18 cellular contexts compared by ENCODE assay signal in genomic region chr12:116213885-116214527, GRCh38.
DNase-seq lines count a peak whose midpoint lies in the region; ATAC-seq and TF ChIP-seq lines count a peak whose summit lies in the region.
"Had no signal": no experiment of that assay in that cellular context is flagged by ENCODE, and none has a peak within 500 bp of the region (broad histone marks: within the 10 kb centered on the region; RNA-seq: fewer than 3 reads in every experiment).

No MANE protein-coding gene starts in this region.

- H3K4me2 ChIP-seq in mesenchymal stem cell (ENCODE audit: low read length, poor library complexity, severe bottlenecking): no peak overlapping the region
- H3K4me2 ChIP-seq: BLaER1 treated with 17β-estradiol and CSF1 and Interleukin-3, amounts not matched to agents 10 nM and 100 nM had no signal

- no peak overlapping the region for H4K8ac ChIP-seq in mesenchymal stem cell (ENCODE audit: low read length)

- no peak overlapping the region for H3K4me3 Mint-ChIP-seq in activated naive CD4-positive, alpha-beta T cell treated with anti-CD3 and anti-CD28 coated beads, Interleukin-2, amount 50 U/mL, for 24 hours
- H3K4me3 Mint-ChIP-seq in WTC11: no peak overlapping the region
- H3K4me3 Mint-ChIP-seq: CD8-positive, alpha-beta memory T cell had no signal

- H2BK5ac ChIP-seq in mesenchymal stem cell (ENCODE audit: low read depth, low read length, poor library complexity, severe bottlenecking): no peak overlapping the region

- H4K91ac ChIP-seq in mesenchymal stem cell (ENCODE audit: low read length): no peak overlapping the region

- H3K27ac Mint-ChIP-seq in activated naive CD4-positive, alpha-beta T cell treated with anti-CD3 and anti-CD28 coated beads, Interleukin-2, amount 50 U/mL, for 24 hours: peak overlapping the region; percentile 13
- 0 out of 2 replicates have a peak overlapping the region, but pooled peaks have one; percentile 45 for H3K27ac Mint-ChIP-seq in WTC11

- peak overlapping the region; percentile 19 for H3K9ac ChIP-seq in mesenchymal stem cell (ENCODE audit: low read length)
- H3K9ac ChIP-seq: BLaER1 treated with 17β-estradiol and CSF1 and Interleukin-3, amounts not matched to agents 10 nM and 100 nM had no signal

- no peak overlapping the region for H2AFZ ChIP-seq in mesenchymal stem cell (ENCODE audit: low read depth, low read length)

- peaks cover 3% of the 10 kb centered on the region for H3K79me1 ChIP-seq in mesenchymal stem cell (replicated peaks; ENCODE audit: low read length, poor library complexity, severe bottlenecking)

- H3K27me3 Mint-ChIP-seq in activated naive CD4-positive, alpha-beta T cell treated with anti-CD3 and anti-CD28 coated beads, Interleukin-2, amount 50 U/mL, for 24 hours: no peaks in the 10 kb centered on the region
- no peaks in the 10 kb centered on the region for H3K27me3 Mint-ChIP-seq in WTC11 (ENCODE audit: low read depth)
- H3K27me3 Mint-ChIP-seq: CD8-positive, alpha-beta memory T cell; IgD-negative memory B cell had no signal

- TF ChIP-seq CTCF in WTC11 (IDR thresholded peaks at IDR 0.05): no peak

- no peak overlapping the region for H3K18ac ChIP-seq in mesenchymal stem cell (ENCODE audit: low read depth in 1 of 2, low read length in 2 of 2)

- H3K14ac ChIP-seq in mesenchymal stem cell (ENCODE audit: low read length in 2 of 2): no peak overlapping the region

- H3K4ac ChIP-seq in mesenchymal stem cell (ENCODE audit: low read depth in 1 of 2, low read length in 2 of 2): no peak overlapping the region

- no peak overlapping the region for H2BK120ac ChIP-seq in mesenchymal stem cell (ENCODE audit: low read depth, low read length)

- no peak overlapping the region for H3K27ac ChIP-seq in mesenchymal stem cell (ENCODE audit: low read length, poor library complexity, severe bottlenecking)
- H3K27ac ChIP-seq: A549; BLaER1 treated with 17β-estradiol and CSF1 and Interleukin-3, amounts not matched to agents 10 nM and 100 nM; SJSA1 had no signal

- no peaks in the 10 kb centered on the region for H3K4me1 ChIP-seq in mesenchymal stem cell (ENCODE audit: control insufficient read depth, insufficient read depth, low read depth, low read length)

- H3K9me3 ChIP-seq in mesenchymal stem cell (ENCODE audit: control insufficient read depth, low read length): no peaks in the 10 kb centered on the region
- H3K9me3 ChIP-seq: A549; BLaER1 treated with 17β-estradiol and CSF1 and Interleukin-3, amounts not matched to agents 10 nM and 100 nM; SJSA1 had no signal

- H3K27me3 ChIP-seq in mesenchymal stem cell (ENCODE audit: control insufficient read depth in 1 of 2, insufficient read depth in 1 of 2, low read length in 2 of 2): no peaks in the 10 kb centered on the region
- H3K27me3 ChIP-seq: BLaER1 treated with 17β-estradiol and CSF1 and Interleukin-3, amounts not matched to agents 10 nM and 100 nM; SJSA1 had no signal

- no peak overlapping the region for H3K4me3 ChIP-seq in mesenchymal stem cell (ENCODE audit: insufficient read depth in 1 of 2, low read depth in 1 of 2, low read length in 2 of 2)
- H3K4me3 ChIP-seq: A549; BLaER1 treated with 17β-estradiol and CSF1 and Interleukin-3, amounts not matched to agents 10 nM and 100 nM; SJSA1 had no signal

- H3K23ac ChIP-seq in mesenchymal stem cell (ENCODE audit: low read length in 2 of 2): no peak overlapping the region

- peaks cover 90% of the 10 kb centered on the region for H3K4me1 Mint-ChIP-seq in activated naive CD4-positive, alpha-beta T cell treated with anti-CD3 and anti-CD28 coated beads, Interleukin-2, amount 50 U/mL, for 24 hours
- peaks cover 49% of the 10 kb centered on the region for H3K4me1 Mint-ChIP-seq in WTC11

- CTCF ChIA-PET in WTC11 (lab: Charles Lee): no interaction called here

- H3K36me3 ChIP-seq in mesenchymal stem cell (ENCODE audit: control insufficient read depth in 1 of 2, insufficient read depth in 2 of 2, low read depth in 1 of 2, low read length in 2 of 2): no peaks in the 10 kb centered on the region
- H3K36me3 ChIP-seq: SJSA1 had no signal

- peaks cover 2% of the 10 kb centered on the region for H3K36me3 Mint-ChIP-seq in activated naive CD4-positive, alpha-beta T cell treated with anti-CD3 and anti-CD28 coated beads, Interleukin-2, amount 50 U/mL, for 24 hours
- no peaks in the 10 kb centered on the region for H3K36me3 Mint-ChIP-seq in WTC11
- H3K36me3 Mint-ChIP-seq: CD8-positive, alpha-beta memory T cell had no signal

- no peak overlapping the region for H2BK15ac ChIP-seq in mesenchymal stem cell (ENCODE audit: low read depth, poor library complexity, severe bottlenecking)

- no peak for DNase-seq in activated naive CD4-positive, alpha-beta T cell treated with anti-CD3 and anti-CD28 coated beads, Interleukin-2, amount 50 U/mL, for 16 hours
- DNase-seq in WTC11 (ENCODE audit: low spot score): no peak
- DNase-seq in mesenchymal stem cell: no peak
- DNase-seq: CD8-positive, alpha-beta memory T cell; DND-41; GDM1; NCI-H1105 treated with DMSO at 0.1 percent for 48 hours; NCI-H1694 treated with DMSO at 0.1 percent for 48 hours; NCI-H2171 treated with DMSO at 0.1 percent for 48 hours; NCI-H446 treated with DMSO at 0.1 percent for 48 hours had no signal

- no peak overlapping the region for H2AK5ac ChIP-seq in mesenchymal stem cell (ENCODE audit: low read length, severe bottlenecking)

- no peak for ATAC-seq in WTC11
- ATAC-seq in HG03565 (IDR thresholded peaks at IDR 0.05; ENCODE audit: unreplicated experiment): no peak
- ATAC-seq in GM18873 (IDR thresholded peaks at IDR 0.05; ENCODE audit: low FRiP score, unreplicated experiment): no peak
- no peak for ATAC-seq in GM19455 (IDR thresholded peaks at IDR 0.05; ENCODE audit: unreplicated experiment)

- 100% methylated on average over 2 of the region's 4 CpGs for WGBS in mesenchymal stem cell

- no peak overlapping the region for H2BK12ac ChIP-seq in mesenchymal stem cell (ENCODE audit: low read length in 2 of 2)

- POLR2A ChIA-PET in WTC11 (lab: Charles Lee): interaction anchor here (0.7 kb wide), 1 partner anchor 32 kb away, joined by 3 read pairs; no protein-coding TSS in a partner anchor

- H3K9me3 Mint-ChIP-seq in activated naive CD4-positive, alpha-beta T cell treated with anti-CD3 and anti-CD28 coated beads, Interleukin-2, amount 50 U/mL, for 24 hours: no peaks in the 10 kb centered on the region
- no peaks in the 10 kb centered on the region for H3K9me3 Mint-ChIP-seq in WTC11
- H3K9me3 Mint-ChIP-seq: CD8-positive, alpha-beta memory T cell; IgD-negative memory B cell had no signal

TF ChIP-seq in WTC11, 78 proteins besides CTCF, POLR2A, EP300 and RAD21 (continues in another document):
- TF ChIP-seq ZNF138 (CRISPR knock-in tag; conservative IDR thresholded peaks at IDR 0.05) (no peak), ATF2 (CRISPR knock-in tag; IDR thresholded peaks at IDR 0.05; ENCODE audit: borderline replicate concordance, low read depth) (no peak), CDX4 (CRISPR knock-in tag; IDR thresholded peaks at IDR 0.05; ENCODE audit: borderline replicate concordance) (no peak), IRF2 (CRISPR knock-in tag; IDR thresholded peaks at IDR 0.05; ENCODE audit: borderline replicate concordance, low read depth) (no peak), GRHL2 (CRISPR knock-in tag; IDR thresholded peaks at IDR 0.05; ENCODE audit: insufficient replicate concordance, severe bottlenecking) (no peak), TP53 (CRISPR knock-in tag; IDR thresholded peaks at IDR 0.05) (no peak), USF2 (CRISPR knock-in tag; IDR thresholded peaks at IDR 0.05) (no peak), E2F5 (CRISPR knock-in tag; IDR thresholded peaks at IDR 0.05) (no peak), E2F1 (CRISPR knock-in tag; IDR thresholded peaks at IDR 0.05) (no peak)
